ENCODE assay signal across 1 cellular context in genomic region chr22:41966607-41967240, GRCh38.
TF ChIP-seq lines count a peak whose summit lies in the region.

No MANE protein-coding gene starts in this region.

TF ChIP-seq in K562, 482 proteins besides CTCF, POLR2A, EP300 and RAD21:
- TF ChIP-seq NCOA6 (IDR thresholded peaks at IDR 0.05) (no peak), SMARCA4 (IDR thresholded peaks at IDR 0.05) (no peak), GABPA (tag; conservative IDR thresholded peaks at IDR 0.05; ENCODE audit: low read depth) (no peak), RBM15 (IDR thresholded peaks at IDR 0.05; ENCODE audit: insufficient read depth, low read length) (no peak), NFE2 (IDR thresholded peaks at IDR 0.05; ENCODE audit: low read depth) (0 out of 2 replicates have a peak, but pooled peaks have one; percentile 7), BCL6 (CRISPR knock-in tag; IDR thresholded peaks at IDR 0.05) (no peak), ZBTB11 (CRISPR knock-in tag; IDR thresholded peaks at IDR 0.05) (no peak), ELK3 (CRISPR knock-in tag; IDR thresholded peaks at IDR 0.05) (no peak), MCM5 (IDR thresholded peaks at IDR 0.05; ENCODE audit: low read depth) (no peak), ZBTB5 (IDR thresholded peaks at IDR 0.05) (no peak), ZNF583 (CRISPR knock-in tag; IDR thresholded peaks at IDR 0.05) (no peak), ATF2 (CRISPR knock-in tag; IDR thresholded peaks at IDR 0.05) (no peak), CEBPZ (IDR thresholded peaks at IDR 0.05; ENCODE audit: borderline replicate concordance, low read depth, low read length) (no peak), ZNF12 (CRISPR knock-in tag; IDR thresholded peaks at IDR 0.05) (0 out of 2 replicates have a peak, but pooled peaks have one; percentile 75), CTBP1 (IDR thresholded peaks at IDR 0.05; ENCODE audit: borderline replicate concordance) (0 out of 2 replicates have a peak, but pooled peaks have one; percentile 39), EGR1 (conservative IDR thresholded peaks at IDR 0.05) (no peak), CBX3 (IDR thresholded peaks at IDR 0.05; ENCODE audit: borderline replicate concordance in 1 of 2, low read length in 2 of 2) (no peak), PTBP1 (IDR thresholded peaks at IDR 0.05; ENCODE audit: low read depth, low read length) (no peak), ZBTB33 (CRISPR knock-in tag; IDR thresholded peaks at IDR 0.05) (no peak), RFX1 (IDR thresholded peaks at IDR 0.05) (peak; percentile 58; the same call in 1 of the 2 replicates)
